8 cellular contexts compared by ENCODE assay signal in the genomic region with DNA sequence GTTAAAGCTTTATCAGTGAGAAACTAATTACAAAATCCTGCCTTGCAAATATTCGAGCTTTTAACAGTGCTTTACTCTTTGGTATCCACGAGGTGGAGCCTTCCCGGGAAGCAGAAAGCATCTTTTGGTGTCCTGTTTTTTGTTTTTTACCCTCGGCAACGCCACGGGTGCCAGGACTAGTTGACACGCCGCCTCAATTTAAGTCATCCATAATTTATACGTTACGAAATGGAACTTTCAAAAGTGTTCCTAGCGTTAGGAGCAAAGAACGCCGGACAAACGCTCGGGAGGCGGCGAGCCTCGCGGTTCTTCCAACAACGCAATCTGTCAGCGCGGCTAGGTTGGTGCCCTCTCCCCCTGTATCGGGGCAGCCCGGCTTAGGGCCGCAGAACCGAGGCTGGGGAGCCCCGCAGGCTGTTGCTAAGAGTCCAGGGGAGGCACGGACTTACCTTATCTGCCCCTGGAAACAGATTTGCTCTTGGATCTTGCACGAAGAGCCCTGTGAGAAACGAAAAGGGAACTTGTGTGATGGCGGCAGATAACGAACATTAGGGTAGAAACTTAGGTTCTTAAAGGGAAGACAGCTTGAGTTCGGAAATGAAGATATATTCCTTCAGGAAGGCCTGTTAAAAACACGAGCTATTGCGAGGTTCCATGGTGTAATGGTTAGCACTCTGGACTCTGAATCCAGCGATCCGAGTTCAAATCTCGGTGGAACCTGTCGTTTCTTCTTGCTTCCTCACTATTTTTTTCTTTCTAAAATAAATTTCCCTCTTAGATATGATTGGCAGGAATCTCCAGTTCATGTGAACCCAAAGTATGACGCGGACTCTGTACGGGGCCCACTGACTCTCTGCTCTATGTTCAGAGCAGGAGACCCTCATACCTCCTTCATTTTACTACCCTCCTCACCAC. TPM values are rescaled to one million over a fixed set of nuclear protein-coding genes. Genes with fewer than 3 reads are reported as not detected.
DNase-seq lines count a peak whose midpoint lies in the region; ATAC-seq and TF ChIP-seq lines count a peak whose summit lies in the region.

No MANE protein-coding gene starts in this region.

- peak overlapping the region; percentile 94 for H3K4me3 Mint-ChIP-seq in Calu3 (ENCODE audit: low read depth, unreplicated experiment)
- peak overlapping the region; percentile 89 for H3K4me3 Mint-ChIP-seq in neural crest cell

- no peaks in the 10 kb centered on the region for H3K27me3 Mint-ChIP-seq in Calu3 (ENCODE audit: unreplicated experiment)
- peaks cover 38% of the 10 kb centered on the region for H3K27me3 Mint-ChIP-seq in neural crest cell (ENCODE audit: low read depth)

- peaks cover 9% of the 10 kb centered on the region for H3K4me1 Mint-ChIP-seq in Calu3 (ENCODE audit: low read depth, unreplicated experiment)
- H3K4me1 Mint-ChIP-seq in neural crest cell, result peaks cover 11% of the 10 kb centered on the region

- H3K27ac ChIP-seq in suprapubic skin, result peak overlapping the region; percentile 85

- intact Hi-C loops in Calu3 (cut with micrococcal nuclease; ENCODE audit: unreplicated experiment), result loop anchor here (1.0 to 10.0 kb wide), 8 partner anchors 14 to 376 kb away; a partner anchor contains a TSS

- peaks cover 16% of the 10 kb centered on the region for H3K27me3 ChIP-seq in suprapubic skin

- H3K4me1 ChIP-seq in suprapubic skin, result peaks cover 22% of the 10 kb centered on the region

- BruUV-seq in Calu3 (replicated peaks; lab: Mats Ljungman, UMichigan), result no TSS peak

- CTCF ChIA-PET in Calu3 (lab: Charles Lee), result interaction anchor here (0.6 to 2.4 kb wide), 22 partner anchors 13 to 375 kb away, joined by 3 to 34 read pairs (median 4); no protein-coding TSS in a partner anchor

- 3% methylated on average over 41 of the region's 42 CpGs for WGBS in suprapubic skin

- no peak for TF ChIP-seq POLR2A in suprapubic skin (IDR thresholded peaks at IDR 0.05)

- H3K9me3 ChIP-seq in suprapubic skin, result no peaks in the 10 kb centered on the region

- H3K9me3 Mint-ChIP-seq in Calu3 (ENCODE audit: low read depth, unreplicated experiment) (no peaks in the 10 kb centered on the region), neural crest cell (no peaks in the 10 kb centered on the region)

- no peaks in the 10 kb centered on the region for H3K36me3 ChIP-seq in suprapubic skin

- peak overlapping the region; percentile 99 for H3K27ac Mint-ChIP-seq in Calu3 (ENCODE audit: unreplicated experiment)
- peak overlapping the region; percentile 9 for H3K27ac Mint-ChIP-seq in neural crest cell (ENCODE audit: unreplicated experiment)

- peaks cover 19% of the 10 kb centered on the region for H3K36me3 Mint-ChIP-seq in Calu3 (ENCODE audit: insufficient read depth, unreplicated experiment)
- no peaks in the 10 kb centered on the region for H3K36me3 Mint-ChIP-seq in neural crest cell (ENCODE audit: low read depth)

- TF ChIP-seq CTCF in Calu3 (IDR thresholded peaks at IDR 0.05; ENCODE audit: unreplicated experiment) (peak; percentile 60), foreskin fibroblast (IDR thresholded peaks at IDR 0.05; ENCODE audit: low read depth, low read length) (peak; percentile 68), neural crest cell (conservative IDR thresholded peaks at IDR 0.05) (peak; percentile 90), suprapubic skin (IDR thresholded peaks at IDR 0.05) (peak; percentile 51 to 71)

- no peak for TF ChIP-seq EP300 in suprapubic skin (IDR thresholded peaks at IDR 0.05)

- in situ Hi-C loops in KBM-7 (cut with MboI; ENCODE audit: low pct_unique_long_range_greater_than_20kb, low sequenced_read_pairs), result no loop called here

- H3K4me3 ChIP-seq in foreskin fibroblast (ENCODE audit: low read depth in 1 of 2, low read length in 2 of 2) (peak overlapping the region; percentile 81 to 84), suprapubic skin (peak overlapping the region; percentile 71)

- peak; percentile 70 for ATAC-seq in GM21423 (IDR thresholded peaks at IDR 0.05; ENCODE audit: unreplicated experiment)

- DNase-seq in Calu3, result peak; percentile 72
- peak; percentile 93 for DNase-seq in KBM-7
- DNase-seq in RKO (ENCODE audit: low spot score), result peak; percentile 89
- DNase-seq in activated gamma-delta T cell treated with anti-CD3 and anti-CD28 coated beads, Interleukin-2, amount 50 U/mL, for 16 hours (ENCODE audit: low read depth), result peak; percentile 41
- peak; percentile 73 to 90 for DNase-seq in foreskin fibroblast
- peak; percentile 65 for DNase-seq in neural crest cell (ENCODE audit: low read depth, low spot score)
- peak in 1 of 2 donors; percentile 78 for DNase-seq in suprapubic skin (ENCODE audit: low spot score in 2 of 2)

RNA-seq across cellular contexts. Expression of gene ZNF184, which starts 46.2 kb away (rescaled TPM):
- total RNA-seq in Calu3 (2022) (11.0 and 11.6 TPM in 2 replicates), neural crest cell (15.7 and 16.7 TPM in 2 replicates), suprapubic skin (10 to 100 TPM in 2 of 4 donors, 1 to 10 TPM in 2; 6.3 to 14.2 (median 10.5) TPM)
